In the genomic region with DNA sequence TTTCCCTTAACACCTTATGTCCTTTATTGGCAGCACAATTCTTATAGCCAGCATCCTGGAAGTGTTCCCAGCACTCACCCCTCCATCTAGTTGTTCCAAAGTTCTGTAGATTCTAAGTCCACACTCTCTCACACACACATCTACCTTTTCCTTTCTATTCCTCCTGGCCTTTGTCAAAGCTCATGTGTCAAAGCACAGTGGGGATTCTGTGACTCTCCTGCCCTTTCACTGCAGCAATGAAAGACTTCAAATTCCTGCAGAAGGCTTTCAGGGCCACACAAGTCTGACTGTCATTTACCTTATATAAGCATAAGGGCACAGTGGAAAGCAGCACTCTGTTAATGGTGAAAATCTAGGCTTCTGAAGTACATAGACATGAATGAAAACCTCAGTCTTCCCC, we compare ENCODE assay signal across 17 cellular contexts. TPM values are rescaled to one million over a fixed set of nuclear protein-coding genes. Genes with fewer than 3 reads are reported as not detected.
A peak's percentile ranks its signal among the peaks of the same experiment; 100 is the strongest.
DNase-seq lines count a peak whose midpoint lies in the region; FAIRE-seq and TF ChIP-seq lines count a peak whose summit lies in the region.
"Had no signal": no experiment of that assay in that cellular context is flagged by ENCODE, and none has a peak within 500 bp of the region (broad histone marks: within the 10 kb centered on the region; RNA-seq: fewer than 3 reads in every experiment).

No MANE protein-coding gene starts in this region.

- no peak overlapping the region for H3K4me3 ChIP-seq in bronchial epithelial cell (ENCODE audit: low read depth, low read length)
- H3K4me3 ChIP-seq in neuronal stem cell (ENCODE audit: low read length in 2 of 2) = no peak overlapping the region
- no peak overlapping the region for H3K4me3 ChIP-seq in adrenal gland
- H3K4me3 ChIP-seq: A549, GM23248 had no signal

- DNase-seq in ELF-1 (ENCODE audit: low read depth, low spot score) (peak; percentile 50), bronchial epithelial cell (ENCODE audit: low read depth) (no peak), iPS-NIHi7 (ENCODE audit: extremely low spot score) (peak; percentile 20), neuronal stem cell (ENCODE audit: low spot score) (peak; percentile 29), NCI-H2029 (lab: John Stamatoyannopoulos, UW) (no peak), GM12891 (ENCODE audit: insufficient read length, low spot score) (no peak), adrenal gland (no peak)
- DNase-seq: BE2C; CD8-positive, alpha-beta T cell; COR-L47; DND-41; GF-D8; GM23248; H7; IMR-90 had no signal

- H3K9ac ChIP-seq in neuronal stem cell (ENCODE audit: low read depth, low read length, poor library complexity) = no peak overlapping the region
- H3K9ac ChIP-seq: GM23248 had no signal

- no peak overlapping the region for H3K4ac ChIP-seq in neuronal stem cell (ENCODE audit: low read length)

- H4K8ac ChIP-seq in neuronal stem cell (ENCODE audit: low read depth, low read length) = no peak overlapping the region

- peaks cover 19 to 27% of the 10 kb centered on the region in 2 donors for H3K4me1 ChIP-seq in neuronal stem cell (ENCODE audit: control insufficient read depth in 2 of 2, insufficient read depth in 1 of 2, low read depth in 1 of 2, low read length in 2 of 2)
- H3K4me1 ChIP-seq in adrenal gland (replicated peaks in 1 of 2) = peaks cover 0 to 41% of the 10 kb centered on the region in 2 donors

- H3K14ac ChIP-seq in neuronal stem cell (ENCODE audit: low read length) = no peak overlapping the region

- H3K36me3 ChIP-seq in bronchial epithelial cell (ENCODE audit: control insufficient read depth, insufficient read depth, low read length) (no peaks in the 10 kb centered on the region), neuronal stem cell (replicated peaks in 1 of 2; ENCODE audit: control insufficient read depth in 2 of 2, insufficient read depth in 2 of 2, low read length in 2 of 2) (no peaks in the 10 kb centered on the region), adrenal gland (replicated peaks in 1 of 2) (no peaks in the 10 kb centered on the region)

- no peaks in the 10 kb centered on the region for H3K9me3 ChIP-seq in neuronal stem cell (replicated peaks in 1 of 2; ENCODE audit: control insufficient read depth in 2 of 2, insufficient read depth in 1 of 2, low read depth in 1 of 2, low read length in 2 of 2)
- H3K9me3 ChIP-seq in adrenal gland (replicated peaks in 1 of 3) = no peaks in the 10 kb centered on the region
- H3K9me3 ChIP-seq: A549, BE2C had no signal

- H3K27me3 ChIP-seq in bronchial epithelial cell (ENCODE audit: control insufficient read depth, insufficient read depth, low read length) (no peaks in the 10 kb centered on the region), neuronal stem cell (ENCODE audit: control insufficient read depth in 3 of 3, insufficient read depth in 3 of 3, low read depth in 1 of 3, low read length in 3 of 3) (no peaks in the 10 kb centered on the region), adrenal gland (no peaks in the 10 kb centered on the region)
- H3K27me3 ChIP-seq: BE2C had no signal

- H2BK120ac ChIP-seq in neuronal stem cell (ENCODE audit: low read depth, low read length) = no peak overlapping the region

- H3K27ac ChIP-seq in neuronal stem cell (replicated peaks; ENCODE audit: low read length) = peak overlapping the region; percentile 15
- no peak overlapping the region for H3K27ac ChIP-seq in adrenal gland
- H3K27ac ChIP-seq: A549, GM23248 had no signal

- intact Hi-C loops in adrenal gland (cut with DNase I) = no loop called here

- no peak overlapping the region for H3K23ac ChIP-seq in neuronal stem cell (ENCODE audit: low read depth, low read length, poor library complexity)

- no peak for TF ChIP-seq CTCF in bronchial epithelial cell (IDR thresholded peaks at IDR 0.05; ENCODE audit: insufficient read depth, low read length, severe bottlenecking)
- TF ChIP-seq CTCF in adrenal gland (IDR thresholded peaks at IDR 0.05) = no peak

- H4K91ac ChIP-seq in neuronal stem cell (ENCODE audit: low read depth, low read length, poor library complexity) = no peak overlapping the region

- no peak overlapping the region for H2BK15ac ChIP-seq in neuronal stem cell (ENCODE audit: low read length)

- no peak overlapping the region for H2BK5ac ChIP-seq in neuronal stem cell (ENCODE audit: low read length)

- no peaks in the 10 kb centered on the region for H3K79me1 ChIP-seq in neuronal stem cell (ENCODE audit: low read depth, low read length)

- no peak overlapping the region for H3K18ac ChIP-seq in neuronal stem cell (ENCODE audit: low read length)

- no peak overlapping the region for H3K4me2 ChIP-seq in neuronal stem cell (ENCODE audit: insufficient read depth, low read length, poor library complexity, severe bottlenecking)
- H3K4me2 ChIP-seq: A549 had no signal

- no peak overlapping the region for H2AFZ ChIP-seq in neuronal stem cell (ENCODE audit: low read length)
- H2AFZ ChIP-seq: GM23248 had no signal

- no peak overlapping the region for H2BK12ac ChIP-seq in neuronal stem cell (ENCODE audit: low read length)

- no peak overlapping the region for H2AK5ac ChIP-seq in neuronal stem cell (ENCODE audit: low read depth, low read length)

- TF ChIP-seq POLR2A in GM12891 (IDR thresholded peaks at IDR 0.05; ENCODE audit: low read depth, low read length) (no peak), adrenal gland (IDR thresholded peaks at IDR 0.05) (no peak)

- peak; percentile 7 for FAIRE-seq in bronchial epithelial cell (lab: Jason Lieb, UNC)
- no peak for FAIRE-seq in GM12891 (lab: Jason Lieb, UNC)
- FAIRE-seq: A549, D721Med had no signal

TF ChIP-seq in GM12891, 5 proteins besides CTCF, POLR2A, EP300 and RAD21:
- no peak for TF ChIP-seq SPI1 (IDR thresholded peaks at IDR 0.05; ENCODE audit: low read depth, low read length)
- TF ChIP-seq POLR2AphosphoS5 (IDR thresholded peaks at IDR 0.05; ENCODE audit: low read depth, low read length) = no peak
- no peak for TF ChIP-seq TAF1 (IDR thresholded peaks at IDR 0.05; ENCODE audit: low read depth, low read length)
- no peak for TF ChIP-seq PAX5 (IDR thresholded peaks at IDR 0.05; ENCODE audit: insufficient read depth, low read length, severe bottlenecking)
- no peak for TF ChIP-seq POU2F2 (IDR thresholded peaks at IDR 0.05; ENCODE audit: low read depth, low read length)

RNA-seq across cellular contexts. Expression of a gene that starts 22.2 kb away (rescaled TPM):
- total RNA-seq in bronchial epithelial cell (5.2 and 6.8 TPM in 2 replicates), adrenal gland (100 to 1,000 TPM in 2 of 8 donors, 10 to 100 TPM in 6; 52.4 to 206 (median 74.6) TPM)
- 10.0 TPM for polyA plus RNA-seq in neuronal stem cell (2013, experiment 1 of 2)
- polyA plus RNA-seq in neuronal stem cell (2013, experiment 2 of 2) = 9.6 TPM
- polyA plus RNA-seq in GM12891 (2012; ENCODE audit: low read depth, missing spikeins) = not detected
- polyA plus RNA-seq in adrenal gland = 10 to 100 TPM; 28.2 to 55.9 (median 30.8) TPM
- total RNA-seq: CD8-positive, alpha-beta T cell had no signal

Comparison
In these comparisons a context has a peak if more than half of its experiments do, and no peak if none do; other contexts are left out.
1. DNase-seq: peak in ELF-1 (single experiment), iPS-NIHi7 (single experiment) and neuronal stem cell (single experiment); none in bronchial epithelial cell (single experiment), NCI-H2029 (single experiment), GM12891 (single experiment) and adrenal gland (0 of 7).